1 cellular context compared by ENCODE assay signal in the genomic region with DNA sequence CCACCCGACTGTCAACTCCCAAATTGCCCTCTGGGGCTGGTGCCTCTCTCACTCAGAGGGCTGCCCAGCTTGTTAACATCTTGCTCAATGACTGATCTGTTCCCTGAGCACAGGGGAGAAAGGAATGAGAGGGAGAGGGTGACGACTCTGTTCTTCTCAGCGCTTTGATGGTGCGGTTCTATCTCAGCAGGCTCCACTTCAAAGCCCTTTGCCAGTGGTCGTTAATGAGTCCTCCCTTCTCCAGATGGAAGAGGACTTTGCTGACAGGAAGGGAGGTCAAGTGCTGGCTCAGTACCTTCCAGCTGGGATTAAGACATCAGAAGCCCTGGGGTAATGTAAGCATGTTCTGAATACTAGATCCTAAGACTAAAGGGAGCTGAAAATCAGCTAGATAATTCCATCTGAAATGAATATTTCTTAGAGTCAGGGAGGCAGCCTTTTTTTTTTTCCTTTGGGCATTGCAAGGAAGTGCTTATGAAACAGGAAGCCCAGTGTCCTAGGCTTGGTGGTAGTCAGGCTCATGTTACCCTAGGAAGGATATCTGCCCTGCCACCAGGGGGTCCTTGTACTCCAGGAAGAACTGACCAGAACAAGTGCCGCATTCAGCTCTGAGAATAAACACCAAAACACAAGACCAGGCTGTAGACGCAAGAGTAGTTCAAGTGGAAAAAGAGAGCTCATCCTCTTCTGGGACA.
TF ChIP-seq lines count a peak whose summit lies in the region.

No MANE protein-coding gene starts in this region.

TF ChIP-seq in HCT116, 20 proteins besides CTCF, POLR2A, EP300 and RAD21 (continued from another document):
- TF ChIP-seq, protein P1, sequence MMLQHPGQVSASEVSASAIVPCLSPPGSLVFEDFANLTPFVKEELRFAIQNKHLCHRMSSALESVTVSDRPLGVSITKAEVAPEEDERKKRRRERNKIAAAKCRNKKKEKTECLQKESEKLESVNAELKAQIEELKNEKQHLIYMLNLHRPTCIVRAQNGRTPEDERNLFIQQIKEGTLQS (IDR thresholded peaks at IDR 0.05): no peak
- peak; percentile 27 for TF ChIP-seq TCF7L2 (IDR thresholded peaks at IDR 0.05; ENCODE audit: borderline replicate concordance, extremely low read depth, insufficient read depth, insufficient read length)
